ENCODE assay signal across 12 cellular contexts in the genomic region with DNA sequence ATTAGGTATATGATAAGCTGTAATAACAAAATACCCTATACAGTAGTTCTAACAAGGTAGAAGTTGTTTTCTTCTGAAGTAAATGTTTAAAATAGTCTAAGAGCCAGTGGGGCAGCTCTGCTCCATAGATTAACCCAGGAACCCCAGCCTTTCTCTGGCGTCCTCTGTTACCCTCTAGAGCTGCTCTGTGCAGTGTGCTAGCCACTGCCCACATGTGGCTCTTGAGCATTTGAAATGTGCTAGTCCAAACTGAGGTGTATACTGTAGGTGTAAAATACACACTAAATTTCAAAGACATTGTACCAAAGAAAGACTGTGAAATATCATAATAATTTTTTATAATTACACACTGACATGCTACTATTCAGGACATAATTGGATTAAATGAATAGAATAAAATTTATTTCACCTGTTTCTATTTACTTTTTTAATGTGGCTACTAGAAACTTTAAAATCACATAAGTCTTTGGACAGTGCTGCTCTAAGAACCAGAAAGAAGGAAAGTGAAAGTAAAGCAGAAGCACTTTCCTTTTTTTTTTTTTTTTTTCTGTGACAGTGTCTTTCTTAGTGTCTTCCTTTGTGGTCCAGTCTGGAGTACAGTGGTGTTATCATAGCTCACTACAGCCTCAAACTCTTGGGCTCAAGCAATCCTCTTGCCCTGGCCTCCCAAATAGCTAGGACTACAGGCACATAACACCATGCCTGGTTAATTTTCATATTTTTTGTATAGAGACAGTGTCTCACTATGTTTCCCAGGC. TPM values are rescaled to one million over a fixed set of nuclear protein-coding genes. Genes with fewer than 3 reads are reported as not detected.
A peak's percentile ranks its signal among the peaks of the same experiment; 100 is the strongest.
DNase-seq lines count a peak whose midpoint lies in the region; ATAC-seq and TF ChIP-seq lines count a peak whose summit lies in the region.
"Had no signal": no experiment of that assay in that cellular context is flagged by ENCODE, and none has a peak within 500 bp of the region (broad histone marks: within the 10 kb centered on the region; RNA-seq: fewer than 3 reads in every experiment).

No MANE protein-coding gene starts in this region.

- H2AFZ ChIP-seq in mammary epithelial cell (ENCODE audit: low read depth, low read length) = no peak overlapping the region

- DNase-seq in GM13976 (ENCODE audit: low spot score) (peak; percentile 35), brain microvascular endothelial cell (no peak), sciatic nerve (ENCODE audit: low spot score) (no peak), NCI-H1105 (lab: John Stamatoyannopoulos, UW) (no peak), NCI-H510A treated with DMSO at 0.1 percent for 48 hours (lab: John Stamatoyannopoulos, UW) (no peak), medulla oblongata (ENCODE audit: extremely low spot score) (no peak), mammary epithelial cell (no peak)
- DNase-seq: dorsolateral prefrontal cortex, H7, testis had no signal

- H3K4me3 ChIP-seq in brain microvascular endothelial cell (ENCODE audit: low read depth, low read length) (no peak overlapping the region), mammary epithelial cell (replicated peaks in 1 of 3; ENCODE audit: insufficient read depth in 1 of 3, low read depth in 2 of 3, low read length in 3 of 3) (no peak overlapping the region)
- H3K4me3 ChIP-seq: dorsolateral prefrontal cortex, testis had no signal

- no peak for TF ChIP-seq CTCF in GM13976 (IDR thresholded peaks at IDR 0.05; ENCODE audit: borderline replicate concordance, control extremely low read depth, extremely low read depth, insufficient read depth, missing control alignments)
- no peak for TF ChIP-seq CTCF in brain microvascular endothelial cell (IDR thresholded peaks at IDR 0.05; ENCODE audit: low read depth, low read length, missing control alignments)
- no peak for TF ChIP-seq CTCF in mammary epithelial cell (conservative IDR thresholded peaks at IDR 0.05 in 1 of 2, IDR thresholded peaks at IDR 0.05 in 1 of 2; ENCODE audit: extremely low read depth in 1 of 2, insufficient read depth in 1 of 2, low read depth in 1 of 2, low read length in 2 of 2)

- BruUV-seq in mammary epithelial cell (replicated peaks; lab: Mats Ljungman, UMichigan) = no TSS peak

- CTCF ChIA-PET in mammary epithelial cell (lab: Charles Lee; ENCODE audit: low non-redundant PET) = no interaction called here

- H3K4me2 ChIP-seq in mammary epithelial cell (ENCODE audit: insufficient read depth, low read depth, low read length) = no peak overlapping the region

- in situ Hi-C loops in GM13976 (cut with MboI; ENCODE audit: low sequenced_read_pairs, unreplicated experiment) (no loop called here), brain microvascular endothelial cell (cut with HindIII; ENCODE audit: low pct_ligation_motif_present, low sequenced_read_pairs) (no loop called here), mammary epithelial cell (cut with MboI; ENCODE audit: low sequenced_read_pairs in 2 of 2) (no loop called here)

- no peaks in the 10 kb centered on the region for H4K20me1 ChIP-seq in mammary epithelial cell (ENCODE audit: insufficient read depth, low read length)

- H3K27me3 ChIP-seq in brain microvascular endothelial cell (replicated peaks) (no peaks in the 10 kb centered on the region), mammary epithelial cell (ENCODE audit: insufficient read depth, low read length) (no peaks in the 10 kb centered on the region)
- H3K27me3 ChIP-seq: dorsolateral prefrontal cortex, testis had no signal

- H3K79me2 ChIP-seq in mammary epithelial cell (ENCODE audit: insufficient read depth, low read length) = peaks cover 64% of the 10 kb centered on the region

- H3K9ac ChIP-seq in mammary epithelial cell (ENCODE audit: insufficient read depth, low read length) = no peak overlapping the region

- H3K9me3 ChIP-seq in mammary epithelial cell (replicated peaks; ENCODE audit: insufficient read depth, low read length) = no peaks in the 10 kb centered on the region
- H3K9me3 ChIP-seq: testis had no signal

- no peaks in the 10 kb centered on the region for H3K4me1 ChIP-seq in mammary epithelial cell (ENCODE audit: insufficient read depth, low read length)
- H3K4me1 ChIP-seq: testis had no signal

- dilution Hi-C loops in mammary epithelial cell (cut with HindIII; ENCODE audit: low sequenced_read_pairs) = no loop called here

- H3K36me3 ChIP-seq in brain microvascular endothelial cell (replicated peaks) (peaks cover 62% of the 10 kb centered on the region), mammary epithelial cell (ENCODE audit: insufficient read depth, low read length) (peaks cover under 1% of the 10 kb centered on the region)

- WGBS in mammary epithelial cell (ENCODE audit: low coverage, missing lambda C conversion rate) = 95% methylated on average over 1 of the region's 1 CpG

- H3K27ac ChIP-seq in brain microvascular endothelial cell (peak overlapping the region; percentile 48), mammary epithelial cell (ENCODE audit: insufficient read depth, low read depth, low read length) (no peak overlapping the region)

- intact Hi-C loops in sciatic nerve (cut with DNase I) (no loop called here), mammary epithelial cell (cut with micrococcal nuclease) (no loop called here)

- peak; percentile 82 for ATAC-seq in HG02885 (IDR thresholded peaks at IDR 0.05; ENCODE audit: poor library complexity, unreplicated experiment)
- ATAC-seq in sciatic nerve = peak; percentile 80
- ATAC-seq: Panc1 had no signal

RNA-seq across cellular contexts. Expression of a gene that starts 39.3 kb away (rescaled TPM):
- 147 TPM for total RNA-seq in sciatic nerve
- total RNA-seq in mammary epithelial cell = 100 to 1,000 TPM; 114 to 184 TPM
- polyA plus RNA-seq in mammary epithelial cell = 46.7 TPM
- 258 TPM for polyA minus RNA-seq in mammary epithelial cell
